In the genomic region with DNA sequence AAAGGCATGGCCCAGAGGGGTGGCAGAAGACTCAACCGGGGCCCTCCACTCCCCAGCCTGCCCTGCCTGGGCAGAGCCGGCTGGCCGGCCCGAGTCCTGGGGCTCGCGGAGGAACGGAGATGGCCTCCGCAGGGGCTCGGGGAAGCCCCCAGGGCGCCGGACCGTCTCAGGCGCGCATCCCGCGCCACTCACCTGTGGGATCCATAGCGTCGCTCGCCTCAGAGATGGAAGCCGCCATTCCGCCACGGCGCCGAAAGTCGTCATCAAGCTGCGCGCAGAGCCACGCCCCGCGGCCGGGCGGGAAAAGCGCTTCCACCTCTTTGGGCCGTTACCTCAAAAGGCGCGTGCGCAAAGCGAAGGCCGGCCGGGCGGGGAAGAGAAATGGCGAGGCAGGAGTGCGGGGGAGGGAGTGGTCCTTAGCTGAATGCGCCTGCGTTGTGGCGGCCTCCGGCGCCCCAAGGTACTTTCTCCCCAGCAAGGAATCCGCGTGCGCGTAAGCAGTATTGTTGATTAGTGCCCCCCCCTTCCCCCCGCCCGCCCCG, we compare ENCODE assay signal across 8 cellular contexts. TPM values are rescaled to one million over a fixed set of nuclear protein-coding genes. Genes with fewer than 3 reads are reported as not detected.
DNase-seq lines count a peak whose midpoint lies in the region; ATAC-seq and TF ChIP-seq lines count a peak whose summit lies in the region.

A gene with protein sequence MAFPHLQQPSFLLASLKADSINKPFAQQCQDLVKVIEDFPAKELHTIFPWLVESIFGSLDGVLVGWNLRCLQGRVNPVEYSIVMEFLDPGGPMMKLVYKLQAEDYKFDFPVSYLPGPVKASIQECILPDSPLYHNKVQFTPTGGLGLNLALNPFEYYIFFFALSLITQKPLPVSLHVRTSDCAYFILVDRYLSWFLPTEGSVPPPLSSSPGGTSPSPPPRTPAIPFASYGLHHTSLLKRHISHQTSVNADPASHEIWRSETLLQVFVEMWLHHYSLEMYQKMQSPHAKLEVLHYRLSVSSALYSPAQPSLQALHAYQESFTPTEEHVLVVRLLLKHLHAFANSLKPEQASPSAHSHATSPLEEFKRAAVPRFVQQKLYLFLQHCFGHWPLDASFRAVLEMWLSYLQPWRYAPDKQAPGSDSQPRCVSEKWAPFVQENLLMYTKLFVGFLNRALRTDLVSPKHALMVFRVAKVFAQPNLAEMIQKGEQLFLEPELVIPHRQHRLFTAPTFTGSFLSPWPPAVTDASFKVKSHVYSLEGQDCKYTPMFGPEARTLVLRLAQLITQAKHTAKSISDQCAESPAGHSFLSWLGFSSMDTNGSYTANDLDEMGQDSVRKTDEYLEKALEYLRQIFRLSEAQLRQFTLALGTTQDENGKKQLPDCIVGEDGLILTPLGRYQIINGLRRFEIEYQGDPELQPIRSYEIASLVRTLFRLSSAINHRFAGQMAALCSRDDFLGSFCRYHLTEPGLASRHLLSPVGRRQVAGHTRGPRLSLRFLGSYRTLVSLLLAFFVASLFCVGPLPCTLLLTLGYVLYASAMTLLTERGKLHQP (minus strand): TSS at position 265 of the 542 bp plus-strand sequence. CDS start 5,010 bp downstream, outside the sequence.

- H3K4me3 Mint-ChIP-seq in T-cell (peak within 1 kb of the TSS; percentile 89 to 92 (median 89)), type B pancreatic cell (peak within 1 kb of the TSS; percentile 94)

- H3K4me3 ChIP-seq in GM12875 (ENCODE audit: low read depth, low read length), result peak within 1 kb of the TSS; percentile 78

- intact Hi-C loops in cardiac septum (cut with DNase I), result loop anchor here (10.0 kb wide), 1 partner anchor 307 kb away; no protein-coding TSS in a partner anchor

- H3K27ac Mint-ChIP-seq in T-cell, result peak within 1 kb of the TSS; percentile 92 to 95
- peak within 1 kb of the TSS; percentile 89 for H3K27ac Mint-ChIP-seq in type B pancreatic cell

- H3K9me3 Mint-ChIP-seq in T-cell (no peaks in the 10 kb centered on the region), type B pancreatic cell (no peaks in the 10 kb centered on the region)

- POLR2A ChIA-PET in T-cell (lab: Charles Lee), result interaction anchor here (0.6 to 1.4 kb wide), 3 partner anchors 157 to 161 kb away, joined by 4 to 14 read pairs (median 7); a partner anchor contains a TSS

- CTCF ChIA-PET in T-cell (lab: Charles Lee), result interaction anchor here (0.6 to 2.2 kb wide), 10 partner anchors 13 to 1312 kb away, joined by 3 to 51 read pairs (median 4); a partner anchor contains a TSS

- 0 to 1% (median 0%) methylated on average over 48 to 55 of the region's 55 CpGs for WGBS in adipose tissue, 3 donors

- DNase-seq in NCI-H1436 treated with DMSO at 0.1 percent for 48 hours (lab: John Stamatoyannopoulos, UW) (peak; percentile 71), T-cell (peak; percentile 94 to 99 (median 98)), cardiac septum (ENCODE audit: low spot score) (peak; percentile 99), pons (ENCODE audit: low spot score) (peak; percentile 95), type B pancreatic cell (ENCODE audit: extremely low spot score, unreplicated experiment) (peak; percentile 98)

- ATAC-seq in HG02840 (IDR thresholded peaks at IDR 0.05; ENCODE audit: low FRiP score, unreplicated experiment) (peak; percentile 51), T-cell (replicated peaks in 1 of 4) (peak; percentile 75 to 80 (median 76))

- H3K27ac ChIP-seq in adipose tissue (ENCODE audit: low read depth, low read length), result peak within 1 kb of the TSS; percentile 40

- TF ChIP-seq CTCF in GM12875 (IDR thresholded peaks at IDR 0.05; ENCODE audit: borderline replicate concordance, insufficient read depth, low read depth, low read length), result no peak
- no peak for TF ChIP-seq CTCF in type B pancreatic cell (conservative IDR thresholded peaks at IDR 0.05)

- H3K4me1 Mint-ChIP-seq in T-cell (peaks cover 18 to 36% (median 30%) of the 10 kb centered on the region in 3 donors), type B pancreatic cell (ENCODE audit: unreplicated experiment) (peaks cover 9% of the 10 kb centered on the region)

- H3K36me3 Mint-ChIP-seq in T-cell (peaks cover under 1% of the 10 kb centered on the region), type B pancreatic cell (peaks cover 5% of the 10 kb centered on the region)

- H3K27me3 Mint-ChIP-seq in T-cell (no peaks in the 10 kb centered on the region), type B pancreatic cell (no peaks in the 10 kb centered on the region)

RNA-seq across cellular contexts. Expression of the gene that starts here (rescaled TPM):
- total RNA-seq in T-cell (10 to 100 TPM; 56.3 to 75.7 (median 62.9) TPM), cardiac septum (22.5 TPM), type B pancreatic cell (ENCODE audit: low replicate concordance) (77.0 and 79.6 TPM in 2 replicates)
- 10 to 100 TPM; 20.9 to 29.5 (median 29.1) TPM for polyA plus RNA-seq in adipose tissue

Comparison
In these comparisons a context has a peak if more than half of its experiments do, and no peak if none do; other contexts are left out.
1. Peak in every context shown above with its lines: DNase-seq, ATAC-seq, H3K4me3 ChIP-seq and H3K27ac ChIP-seq.